In the genomic region with DNA sequence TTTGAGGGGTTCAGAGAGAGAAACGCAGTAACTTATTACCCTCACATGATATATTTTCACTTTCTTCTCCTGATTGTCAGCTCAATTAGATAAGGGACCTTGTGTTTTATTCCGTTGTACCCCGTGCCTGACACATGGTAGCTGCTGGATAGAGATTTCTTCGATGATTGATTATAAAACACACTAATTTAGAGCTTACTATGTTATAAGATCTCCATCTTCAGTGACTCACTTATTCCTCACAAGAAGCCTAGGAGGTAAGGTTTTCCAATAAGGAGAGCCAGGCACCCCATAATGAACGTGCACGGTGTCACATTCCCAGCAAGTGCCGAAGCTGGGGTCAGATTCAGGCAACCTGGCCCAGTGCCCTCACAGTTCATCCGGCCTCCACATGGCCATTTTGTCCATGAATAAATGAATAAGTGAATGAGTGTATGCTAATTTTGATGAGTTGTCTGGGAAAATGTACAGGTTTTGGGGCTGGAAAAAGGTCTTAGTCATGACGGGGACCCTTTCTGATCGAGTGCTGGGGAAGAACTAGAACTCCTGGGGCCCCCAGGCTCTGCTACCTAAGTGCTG, we compare ENCODE assay signal across 8 cellular contexts.
A peak's percentile ranks its signal among the peaks of the same experiment; 100 is the strongest.
DNase-seq lines count a peak whose midpoint lies in the region; ATAC-seq and TF ChIP-seq lines count a peak whose summit lies in the region.

No MANE protein-coding gene starts in this region.

- H3K36me3 ChIP-seq in H7 (replicated peaks; ENCODE audit: control insufficient read depth, insufficient read depth, low read length), result no peaks in the 10 kb centered on the region
- H3K36me3 ChIP-seq in SU-DHL-6 (ENCODE audit: low read length), result no peaks in the 10 kb centered on the region
- no peaks in the 10 kb centered on the region for H3K36me3 ChIP-seq in rectal smooth muscle tissue (ENCODE audit: control insufficient read depth, insufficient read depth, low read length)

- H3K27me3 ChIP-seq in H7 (ENCODE audit: control insufficient read depth, insufficient read depth, low read length) (peaks cover 8% of the 10 kb centered on the region), SU-DHL-6 (ENCODE audit: low read length) (no peaks in the 10 kb centered on the region), rectal smooth muscle tissue (ENCODE audit: control insufficient read depth, insufficient read depth, low read length) (no peaks in the 10 kb centered on the region)

- TF ChIP-seq CTCF in SU-DHL-6 (IDR thresholded peaks at IDR 0.05; ENCODE audit: insufficient read depth, low read length, poor library complexity, severe bottlenecking), result no peak
- no peak for TF ChIP-seq CTCF in fibroblast of pulmonary artery (IDR thresholded peaks at IDR 0.05; ENCODE audit: low read length, missing control alignments)

- H3K79me2 ChIP-seq in SU-DHL-6 (ENCODE audit: insufficient read depth, low read length), result no peaks in the 10 kb centered on the region

- H3K27ac ChIP-seq in SU-DHL-6 (ENCODE audit: low read depth, low read length), result no peak overlapping the region
- peak overlapping the region; percentile 64 for H3K27ac ChIP-seq in rectal smooth muscle tissue (ENCODE audit: low read depth, low read length)

- peak overlapping the region; percentile 76 for H3K4me3 ChIP-seq in H7 (ENCODE audit: insufficient read depth, low read depth, low read length)
- peak overlapping the region; percentile 64 for H3K4me3 ChIP-seq in SU-DHL-6 (ENCODE audit: insufficient read depth, low read length, poor library complexity, severe bottlenecking)
- peak overlapping the region; percentile 82 for H3K4me3 ChIP-seq in fibroblast of pulmonary artery (replicated peaks; ENCODE audit: low read depth, low read length)
- H3K4me3 ChIP-seq in rectal smooth muscle tissue (ENCODE audit: low read length), result peak overlapping the region; percentile 75

- no peaks in the 10 kb centered on the region for H4K20me1 ChIP-seq in SU-DHL-6 (ENCODE audit: low read depth, low read length)

- H2AFZ ChIP-seq in SU-DHL-6 (ENCODE audit: low read depth, low read length, severe bottlenecking), result peak overlapping the region; percentile 90

- H3K4me1 ChIP-seq in rectal smooth muscle tissue (ENCODE audit: control insufficient read depth, insufficient read depth, low read length), result no peaks in the 10 kb centered on the region

- ATAC-seq in HG03196 (IDR thresholded peaks at IDR 0.05; ENCODE audit: unreplicated experiment), result no peak
- ATAC-seq in GM18498 (IDR thresholded peaks at IDR 0.05; ENCODE audit: unreplicated experiment), result no peak

- H3K4me2 ChIP-seq in SU-DHL-6 (ENCODE audit: low read depth, low read length, poor library complexity, severe bottlenecking), result peak overlapping the region; percentile 74

- DNase-seq in H7 (no peak), fibroblast of pulmonary artery (ENCODE audit: low read depth) (no peak), hippocampal formation (lab: John Stamatoyannopoulos, UW) (no peak), DMS153 (lab: John Stamatoyannopoulos, UW) (no peak)

- no peaks in the 10 kb centered on the region for H3F3A ChIP-seq in SU-DHL-6 (ENCODE audit: insufficient read depth)

- H3K9ac ChIP-seq in SU-DHL-6 (ENCODE audit: low read length) (peak overlapping the region; percentile 54), rectal smooth muscle tissue (ENCODE audit: low read length) (peak overlapping the region; percentile 69)

- no peaks in the 10 kb centered on the region for H3K9me3 ChIP-seq in SU-DHL-6 (ENCODE audit: insufficient read depth, low read length)

- H3K9me2 ChIP-seq in SU-DHL-6 (replicated peaks; ENCODE audit: insufficient read depth, low read length), result no peaks in the 10 kb centered on the region
